Comparison of ENCODE assay signal across 21 cellular contexts in the genomic region with DNA sequence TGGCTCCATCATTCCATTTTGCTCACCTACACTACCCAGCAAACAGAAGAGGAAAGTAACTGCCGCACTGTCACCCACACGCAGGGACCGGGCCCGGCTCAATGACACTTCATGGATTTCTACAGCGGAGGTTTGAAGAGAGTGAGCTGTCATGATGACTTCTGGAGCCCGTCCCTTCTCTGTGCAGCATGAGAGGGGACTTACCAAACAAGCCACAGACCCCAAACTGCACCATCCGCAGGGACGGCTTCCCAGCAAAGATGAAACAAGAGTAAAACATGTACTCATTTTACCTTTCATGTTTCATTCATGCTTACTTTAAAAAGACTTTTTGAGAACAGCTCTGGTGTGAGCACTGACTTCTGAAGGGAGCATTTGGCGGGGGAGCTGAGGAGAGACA.
DNase-seq lines count a peak whose midpoint lies in the region; ATAC-seq, FAIRE-seq and TF ChIP-seq lines count a peak whose summit lies in the region.
"Had no signal": no experiment of that assay in that cellular context is flagged by ENCODE, and none has a peak within 500 bp of the region (broad histone marks: within the 10 kb centered on the region; RNA-seq: fewer than 3 reads in every experiment).

No MANE protein-coding gene starts in this region.

- no peaks in the 10 kb centered on the region for H3K9me3 ChIP-seq in ascending aorta
- H3K9me3 ChIP-seq in HepG2 (ENCODE audit: low read length): no peaks in the 10 kb centered on the region
- no peaks in the 10 kb centered on the region for H3K9me3 ChIP-seq in stomach smooth muscle (ENCODE audit: control insufficient read depth in 2 of 2, low read length in 2 of 2)

- ATAC-seq in GM18873 (IDR thresholded peaks at IDR 0.05; ENCODE audit: low FRiP score, unreplicated experiment): peak; percentile 76
- ATAC-seq in HepG2: no peak
- ATAC-seq: PC-3 had no signal

- 100% methylated on average over 9 of the region's 9 CpGs for WGBS in HepG2 (ENCODE audit: low lambda C conversion rate)

- in situ Hi-C loops in HepG2 (cut with HindIII; ENCODE audit: extremely low pct_ligation_motif_present, low pct_unique_long_range_greater_than_20kb): no loop called here

- no peak overlapping the region for H3K4me2 ChIP-seq in HepG2 (ENCODE audit: low read depth, low read length)

- peaks cover 7 to 32% of the 10 kb centered on the region in 2 donors for H3K36me3 ChIP-seq in ascending aorta
- H3K36me3 ChIP-seq in HepG2 (replicated peaks in 1 of 2; ENCODE audit: control insufficient read depth in 1 of 2, insufficient read depth in 2 of 2, low read length in 2 of 2): peaks cover 12 to 59% of the 10 kb centered on the region in 2 experiments
- peaks cover 19 to 47% of the 10 kb centered on the region in 2 donors for H3K36me3 ChIP-seq in stomach smooth muscle (ENCODE audit: control insufficient read depth in 2 of 2, insufficient read depth in 2 of 2, low read length in 2 of 2)

- DNase-seq in ascending aorta (ENCODE audit: low spot score in 2 of 2): no peak
- DNase-seq in HepG2 (ENCODE audit: low spot score): no peak
- no peak for DNase-seq in NCI-H345 treated with DMSO at 0.1 percent for 48 hours (lab: John Stamatoyannopoulos, UW; ENCODE audit: unreplicated experiment)
- DNase-seq in SK-N-DZ (ENCODE audit: low spot score): no peak
- no peak for DNase-seq in HK-2 (ENCODE audit: unreplicated experiment)
- DNase-seq: CD4-positive, CD25-positive, alpha-beta regulatory T cell; COR-L47; KBM-7; NCI-H1417; NCI-H187; NCI-H2107; NCI-H2227 treated with DMSO at 0.1 percent for 48 hours; NCI-H524; NCI-H82; PC-3; SIG-M5 had no signal

- no peaks in the 10 kb centered on the region for H4K20me1 ChIP-seq in HepG2 (ENCODE audit: insufficient read depth, low read length)

- H3K4me1 ChIP-seq in ascending aorta: peaks cover 27 to 63% of the 10 kb centered on the region in 2 donors
- H3K4me1 ChIP-seq in HepG2 (ENCODE audit: insufficient read depth, low read length): peaks cover 94% of the 10 kb centered on the region
- peaks cover 37% of the 10 kb centered on the region for H3K4me1 ChIP-seq in stomach smooth muscle (ENCODE audit: control insufficient read depth, insufficient read depth, low read length)

- POLR2A ChIA-PET in HepG2 (lab: Yijun Ruan, JAX): interaction anchor here (2.8 kb wide), 1 partner anchor 45 kb away, joined by 14 read pairs; no protein-coding TSS in a partner anchor

- no peak for FAIRE-seq in HepG2 (lab: Jason Lieb, UNC)
- FAIRE-seq: G401.6, H1 had no signal

- no peak overlapping the region for H2AFZ ChIP-seq in HepG2 (ENCODE audit: low read length)

- no TSS peak for BruUV-seq in HepG2 (replicated peaks; lab: Mats Ljungman, UMichigan)

- H3K9ac ChIP-seq in HepG2 (ENCODE audit: insufficient read depth, low read depth, low read length) (no peak overlapping the region), stomach smooth muscle (ENCODE audit: low read length in 2 of 2) (no peak overlapping the region)

- TF ChIP-seq CTCF in ascending aorta (IDR thresholded peaks at IDR 0.05): no peak
- TF ChIP-seq CTCF in HepG2 (CRISPR knock-in tag; IDR thresholded peaks at IDR 0.05): no peak

- H3K27me3 ChIP-seq in ascending aorta (no peaks in the 10 kb centered on the region), HepG2 (ENCODE audit: control insufficient read depth in 1 of 2, insufficient read depth in 2 of 2, low read length in 2 of 2) (no peaks in the 10 kb centered on the region), stomach smooth muscle (ENCODE audit: control insufficient read depth in 1 of 2, insufficient read depth in 2 of 2, low read length in 2 of 2) (no peaks in the 10 kb centered on the region)

- CTCF ChIA-PET in HepG2 (lab: Yijun Ruan, JAX; ENCODE audit: low intra/inter-chr PET ratio, low total read pairs): no interaction called here

- H3K79me2 ChIP-seq in HepG2 (ENCODE audit: insufficient read depth, low read length): no peaks in the 10 kb centered on the region

- H3K27ac ChIP-seq in ascending aorta (peak overlapping the region; percentile 83 to 90), HepG2 (ENCODE audit: extremely low read length, insufficient read depth, low read length) (peak overlapping the region; percentile 11), stomach smooth muscle (ENCODE audit: low read length) (peak overlapping the region; percentile 84)
- H3K27ac ChIP-seq: RWPE1 had no signal

- no peak for TF ChIP-seq POLR2A in HepG2 (IDR thresholded peaks at IDR 0.05; ENCODE audit: insufficient read depth in 1 of 2, low read depth in 2 of 2, low read length in 2 of 2)

- intact Hi-C loops in ascending aorta (cut with DNase I) (loop anchor here (2.0 to 5.0 kb wide), 3 partner anchors 68 to 253 kb away; no protein-coding TSS in a partner anchor), HepG2 (cut with micrococcal nuclease; ENCODE audit: unreplicated experiment) (loop anchor here (2.0 to 5.0 kb wide), 3 partner anchors 21 to 67 kb away; no protein-coding TSS in a partner anchor)

- H3K4me3 ChIP-seq in ascending aorta (no peak overlapping the region), HepG2 (replicated peaks in 1 of 3; ENCODE audit: insufficient read depth in 1 of 3, low read depth in 2 of 3, low read length in 3 of 3) (no peak overlapping the region), stomach smooth muscle (ENCODE audit: low read length in 2 of 2) (no peak overlapping the region)

- TF ChIP-seq EP300 in HepG2 (IDR thresholded peaks at IDR 0.05; ENCODE audit: low read depth in 2 of 2, low read length in 2 of 2): no peak
- TF ChIP-seq EP300 in HepG2 (CRISPR knock-in tag; IDR thresholded peaks at IDR 0.05; ENCODE audit: borderline replicate concordance): no peak

- no peak for TF ChIP-seq RAD21 in HepG2 (CRISPR knock-in tag; IDR thresholded peaks at IDR 0.05)

TF ChIP-seq in HepG2, 621 proteins besides CTCF, POLR2A, EP300 and RAD21:
- TF ChIP-seq HDAC1 (CRISPR knock-in tag; IDR thresholded peaks at IDR 0.05) (no peak), ZKSCAN5 (CRISPR knock-in tag; IDR thresholded peaks at IDR 0.05) (no peak), ZSCAN21 (CRISPR knock-in tag; IDR thresholded peaks at IDR 0.05; ENCODE audit: borderline replicate concordance) (no peak), IKZF1 (IDR thresholded peaks at IDR 0.05) (no peak), FOXP4 (CRISPR knock-in tag; IDR thresholded peaks at IDR 0.05) (no peak)
- TF ChIP-seq, protein P1, sequence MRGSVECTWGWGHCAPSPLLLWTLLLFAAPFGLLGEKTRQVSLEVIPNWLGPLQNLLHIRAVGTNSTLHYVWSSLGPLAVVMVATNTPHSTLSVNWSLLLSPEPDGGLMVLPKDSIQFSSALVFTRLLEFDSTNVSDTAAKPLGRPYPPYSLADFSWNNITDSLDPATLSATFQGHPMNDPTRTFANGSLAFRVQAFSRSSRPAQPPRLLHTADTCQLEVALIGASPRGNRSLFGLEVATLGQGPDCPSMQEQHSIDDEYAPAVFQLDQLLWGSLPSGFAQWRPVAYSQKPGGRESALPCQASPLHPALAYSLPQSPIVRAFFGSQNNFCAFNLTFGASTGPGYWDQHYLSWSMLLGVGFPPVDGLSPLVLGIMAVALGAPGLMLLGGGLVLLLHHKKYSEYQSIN (CRISPR knock-in tag; IDR thresholded peaks at IDR 0.05; ENCODE audit: borderline replicate concordance): no peak

Comparison
In these comparisons a context has a peak if more than half of its experiments do, and no peak if none do; other contexts are left out.
1. H3K27ac ChIP-seq: peak in every context shown above with its lines; median percentile 86 in ascending aorta; 84 in stomach smooth muscle; 11 in HepG2.